ENCODE assay signal across 19 cellular contexts in genomic region chr20:63074631-63075030, GRCh38.
"Had no signal": no experiment of that assay in that cellular context is flagged by ENCODE, and none has a peak within 500 bp of the region (broad histone marks: within the 10 kb centered on the region; RNA-seq: fewer than 3 reads in every experiment).

No MANE protein-coding gene starts in this region.

- H3K36me3 Mint-ChIP-seq: stimulated activated memory B cell treated with anti-CD40 and anti-IgM and Interleukin-4, amounts not matched to agents 10 μg/mL and 1 μg/mL and 100 μg/mL, for 72 hours had no signal

- DNase-seq: caudate nucleus; effector CD4-positive, alpha-beta T cell; endodermal cell; erythroblast; foreskin keratinocyte; hypothalamus; left ventricle myocardium inferior; mesenchymal stem cell; naive B cell; stimulated activated CD4-positive, alpha-beta T cell treated with anti-CD3 and anti-CD28 coated beads, Interleukin-15, amount 100 ng/mL, for 24 hours; stimulated activated CD4-positive, alpha-beta T cell treated with anti-CD3 and anti-CD28 coated beads, Interleukin-1b, Interleukin-23, amount 100 ng/mL, for 48 hours; stimulated activated CD4-positive, alpha-beta T cell treated with anti-CD3 and anti-CD28 coated beads, Interleukin-4, amount 100 ng/mL, for 24 hours; testis had no signal

- H3K4me3 ChIP-seq: coronary artery, left ventricle myocardium inferior, lung, testis, tibial nerve had no signal

- H3K36me3 ChIP-seq: left ventricle myocardium inferior, neutrophil, tibial nerve had no signal

- ATAC-seq: foreskin keratinocyte; stimulated activated memory B cell treated with anti-CD40 and anti-IgM and Interleukin-4, amounts not matched to agents 10 μg/mL and 1 μg/mL and 100 μg/mL, for 72 hours had no signal

- H3K27me3 ChIP-seq: testis had no signal

- H3K9me3 ChIP-seq: neutrophil, testis had no signal

- H3K4me1 Mint-ChIP-seq: stimulated activated memory B cell treated with anti-CD40 and anti-IgM and Interleukin-4, amounts not matched to agents 10 μg/mL and 1 μg/mL and 100 μg/mL, for 72 hours had no signal

- H3K4me1 ChIP-seq: foreskin keratinocyte had no signal

- H3K4me3 Mint-ChIP-seq: endodermal cell; stimulated activated memory B cell treated with anti-CD40 and anti-IgM and Interleukin-4, amounts not matched to agents 10 μg/mL and 1 μg/mL and 100 μg/mL, for 72 hours; stimulated activated naive CD8-positive, alpha-beta T cell treated with anti-CD3 and anti-CD28 coated beads, Interleukin-15, Interleukin-2, amounts not matched to agents 100 ng/mL and 50 ng/mL, for 24 hours had no signal

- H3K27ac ChIP-seq: coronary artery, foreskin keratinocyte, left ventricle myocardium inferior, neutrophil, testis, tibial nerve had no signal

- H3K27ac Mint-ChIP-seq: endodermal cell; naive B cell; stimulated activated memory B cell treated with anti-CD40 and anti-IgM and Interleukin-4, amounts not matched to agents 10 μg/mL and 1 μg/mL and 100 μg/mL, for 72 hours; stimulated activated naive CD8-positive, alpha-beta T cell treated with anti-CD3 and anti-CD28 coated beads, Interleukin-15, Interleukin-2, amounts not matched to agents 100 ng/mL and 50 ng/mL, for 24 hours had no signal
